8 cellular contexts compared by ENCODE assay signal in the genomic region with DNA sequence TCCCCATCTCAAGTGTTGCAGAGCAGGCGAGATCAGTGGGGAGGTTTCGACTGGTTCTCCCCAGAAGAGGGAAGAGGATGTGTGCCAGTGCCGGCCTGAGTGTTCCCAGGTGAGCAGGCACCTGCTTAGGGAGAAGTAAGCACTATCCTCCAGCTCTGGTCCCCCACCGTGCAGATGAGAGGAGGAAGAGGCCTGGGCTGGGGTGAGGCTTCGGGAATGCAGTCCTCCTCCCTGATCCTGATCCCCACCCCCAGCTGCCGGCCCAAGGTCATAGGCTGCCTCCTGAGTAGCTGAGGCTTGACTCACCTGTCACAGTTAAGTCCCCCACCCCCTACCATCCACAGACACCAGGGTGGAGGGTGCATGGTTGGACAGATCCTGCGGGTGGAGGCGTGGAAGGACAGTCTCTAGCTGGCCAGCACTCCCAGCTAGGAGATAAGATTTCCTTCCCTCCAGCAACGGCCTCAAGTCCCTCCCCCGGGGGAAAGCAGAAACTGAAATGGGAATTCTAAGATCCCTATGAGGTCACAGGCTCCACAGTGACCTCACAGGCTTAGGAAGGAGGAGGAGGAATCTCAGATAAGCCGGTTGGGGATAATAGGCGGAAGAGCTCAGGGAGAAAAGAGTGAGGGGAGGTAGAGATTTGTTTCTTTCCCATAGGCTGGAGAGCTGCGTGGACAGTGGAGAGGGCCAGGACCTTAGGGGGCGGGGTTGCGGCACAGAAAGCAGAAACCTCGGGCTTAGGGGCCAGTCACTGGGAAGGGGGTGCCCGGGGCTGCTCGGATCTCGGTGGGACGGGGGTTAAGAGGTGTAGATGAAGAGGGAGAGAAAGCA. TPM values are rescaled to one million over a fixed set of nuclear protein-coding genes. Genes with fewer than 3 reads are reported as not detected.
DNase-seq lines count a peak whose midpoint lies in the region; ATAC-seq, FAIRE-seq and TF ChIP-seq lines count a peak whose summit lies in the region.

No MANE protein-coding gene starts in this region.

- H3K27ac ChIP-seq in 22Rv1 (peak overlapping the region; percentile 100), RWPE1 (peak overlapping the region; percentile 92), endothelial cell of umbilical vein (ENCODE audit: insufficient read depth, low read depth, low read length) (peak overlapping the region; percentile 65), muscle layer of colon (ENCODE audit: low read depth, low read length) (peak overlapping the region; percentile 86)

- BruUV-seq in endothelial cell of umbilical vein (replicated peaks; lab: Mats Ljungman, UMichigan), result no TSS peak

- H3K27me3 ChIP-seq in endothelial cell of umbilical vein (ENCODE audit: control insufficient read depth in 2 of 2, insufficient read depth in 2 of 2, low read length in 2 of 2) (peaks cover 0 to 3% of the 10 kb centered on the region in 2 experiments), muscle layer of colon (ENCODE audit: control insufficient read depth in 1 of 2, insufficient read depth in 2 of 2, low read length in 2 of 2) (peaks cover 0 to under 1% of the 10 kb centered on the region in 2 donors)

- TF ChIP-seq POLR2A in endothelial cell of umbilical vein (IDR thresholded peaks at IDR 0.05; ENCODE audit: low read depth, low read length), result no peak

- H3K4me3 ChIP-seq in GM08714 (ENCODE audit: low read length) (peak overlapping the region; percentile 84), endothelial cell of umbilical vein (replicated peaks in 1 of 3; ENCODE audit: insufficient read depth in 1 of 3, low read depth in 1 of 3, low read length in 3 of 3) (peak overlapping the region; percentile 86 to 95 (median 93)), muscle layer of colon (ENCODE audit: low read depth in 1 of 2, low read length in 2 of 2) (peak overlapping the region; percentile 85 to 89)

- H3K4me2 ChIP-seq in endothelial cell of umbilical vein (ENCODE audit: insufficient read depth, low read length), result peak overlapping the region; percentile 95

- peak; percentile 72 for FAIRE-seq in endothelial cell of umbilical vein (lab: Jason Lieb, UNC)

- dilution Hi-C loops in endothelial cell of umbilical vein (cut with MboI; ENCODE audit: extremely low pct_ligation_motif_present, low sequenced_read_pairs), result no loop called here

- peak; percentile 78 for DNase-seq in RWPE1 (ENCODE audit: low spot score)
- DNase-seq in endothelial cell of umbilical vein (ENCODE audit: low read depth, low spot score), result peak; percentile 68
- DNase-seq in MV-4-11 (lab: John Stamatoyannopoulos, UW), result no peak
- DNase-seq in activated CD4-positive, CD25-positive, alpha-beta regulatory T cell treated with anti-CD3 and anti-CD28 coated beads, Interleukin-2, amount 50 U/mL, for 72 hours, result no peak

- H3K9me3 ChIP-seq in endothelial cell of umbilical vein (replicated peaks; ENCODE audit: control insufficient read depth, insufficient read depth, low read length), result no peaks in the 10 kb centered on the region
- H3K9me3 ChIP-seq in muscle layer of colon (ENCODE audit: low read length), result no peaks in the 10 kb centered on the region

- H3K36me3 ChIP-seq in endothelial cell of umbilical vein (ENCODE audit: control insufficient read depth in 2 of 2, extremely low read depth in 1 of 2, insufficient read depth in 2 of 2, low read length in 2 of 2), result peaks cover 13 to 21% of the 10 kb centered on the region in 2 experiments
- peaks cover 24% of the 10 kb centered on the region for H3K36me3 ChIP-seq in muscle layer of colon (ENCODE audit: insufficient read depth, low read length)

- no peak overlapping the region for H2AFZ ChIP-seq in endothelial cell of umbilical vein (ENCODE audit: low read depth, low read length)

- no peaks in the 10 kb centered on the region for H3K9me1 ChIP-seq in endothelial cell of umbilical vein (replicated peaks; ENCODE audit: control insufficient read depth, extremely low read depth, insufficient read depth, low read length)

- POLR2A ChIA-PET in RWPE1 (lab: Yijun Ruan, JAX; ENCODE audit: low non-redundant PET) (interaction anchor here (0.5 to 1.4 kb wide), 3 partner anchors 14 to 78 kb away, joined by 3 to 7 read pairs (median 4); a partner anchor contains a TSS), endothelial cell of umbilical vein (lab: Charles Lee) (interaction anchor here (0.6 to 3.6 kb wide), 12 partner anchors 8 to 156 kb away, joined by 3 to 28 read pairs (median 6); a partner anchor contains a TSS)

- peaks cover 29% of the 10 kb centered on the region for H3K79me2 ChIP-seq in endothelial cell of umbilical vein (ENCODE audit: control insufficient read depth, insufficient read depth, low read length)

- intact Hi-C loops in endothelial cell of umbilical vein (cut with micrococcal nuclease), result loop anchor here (2.0 to 10.0 kb wide), 3 partner anchors 46 to 280 kb away; a partner anchor contains a TSS

- TF ChIP-seq CTCF in 22Rv1 (IDR thresholded peaks at IDR 0.05), result no peak
- no peak for TF ChIP-seq CTCF in RWPE1 (conservative IDR thresholded peaks at IDR 0.05; ENCODE audit: low read depth)
- no peak for TF ChIP-seq CTCF in endothelial cell of umbilical vein (IDR thresholded peaks at IDR 0.05; ENCODE audit: extremely low read depth in 1 of 2, insufficient read depth in 1 of 2, low read depth in 1 of 2, low read length in 2 of 2)

- CTCF ChIA-PET in RWPE1 (lab: Yijun Ruan, JAX) (interaction anchor here (0.5 to 1.7 kb wide), 6 partner anchors 19 to 28 kb away, joined by 3 to 9 read pairs (median 4); no protein-coding TSS in a partner anchor), endothelial cell of umbilical vein (lab: Charles Lee) (interaction anchor here (0.8 to 3.3 kb wide), 9 partner anchors 12 to 92 kb away, joined by 3 to 19 read pairs (median 8); a partner anchor contains a TSS)

- H3K9ac ChIP-seq in endothelial cell of umbilical vein (replicated peaks; ENCODE audit: extremely low read depth, insufficient read depth, low read length) (peak overlapping the region; percentile 92), muscle layer of colon (ENCODE audit: low read length) (peak overlapping the region; percentile 65)

- ATAC-seq in HG02623 (IDR thresholded peaks at IDR 0.05; ENCODE audit: unreplicated experiment), result no peak

- H3K4me1 ChIP-seq in endothelial cell of umbilical vein (ENCODE audit: control insufficient read depth, extremely low read depth, insufficient read depth, low read length) (peaks cover 32% of the 10 kb centered on the region), muscle layer of colon (ENCODE audit: insufficient read depth, low read length) (peaks cover 23% of the 10 kb centered on the region)

- H4K20me1 ChIP-seq in endothelial cell of umbilical vein (replicated peaks; ENCODE audit: control insufficient read depth, extremely low read depth, insufficient read depth, low read length), result no peaks in the 10 kb centered on the region

RNA-seq across cellular contexts. Expression of a gene that starts 1.0 kb away (rescaled TPM):
- total RNA-seq in endothelial cell of umbilical vein, result 56.1 and 61.5 TPM in 2 replicates
- 32.1 and 40.6 TPM in 2 replicates for polyA plus RNA-seq in endothelial cell of umbilical vein
- polyA plus RNA-seq in endothelial cell of umbilical vein (2011; cell fraction: cytosol; rRNA removed), result 11.4 and 16.9 TPM in 2 replicates
- polyA plus RNA-seq in endothelial cell of umbilical vein (2011; cell fraction: nucleus; rRNA removed), result 199 and 251 TPM in 2 replicates
- polyA plus RNA-seq in endothelial cell of umbilical vein (2012), result 23.4 and 23.7 TPM in 2 replicates
- 22.1 and 24.7 TPM in 2 replicates for polyA minus RNA-seq in endothelial cell of umbilical vein
- polyA minus RNA-seq in endothelial cell of umbilical vein (2011; cell fraction: cytosol; rRNA and poly(A)+ RNA removed), result 21.6 TPM
- 53.2 and 73.3 TPM in 2 replicates for polyA minus RNA-seq in endothelial cell of umbilical vein (2011; cell fraction: nucleus; rRNA and poly(A)+ RNA removed)

RNA-seq across cellular contexts. Expression of a gene that starts 1.2 kb away (rescaled TPM):
- total RNA-seq in endothelial cell of umbilical vein, result 0.35 and 0.38 TPM in 2 replicates
- polyA plus RNA-seq in endothelial cell of umbilical vein, result 0.16 and 0.37 TPM in 2 replicates
- polyA plus RNA-seq in endothelial cell of umbilical vein (2011; cell fraction: cytosol; rRNA removed), result 0.23 and 0.27 TPM in 2 replicates
- polyA plus RNA-seq in endothelial cell of umbilical vein (2011; cell fraction: nucleus; rRNA removed), result 0.97 and 1.0 TPM in 2 replicates
- polyA plus RNA-seq in endothelial cell of umbilical vein (2012), result 0.11 and 0.30 TPM in 2 replicates
- polyA minus RNA-seq in endothelial cell of umbilical vein, result 0.21 and 1.3 TPM in 2 replicates
- polyA minus RNA-seq in endothelial cell of umbilical vein (2011; cell fraction: cytosol; rRNA and poly(A)+ RNA removed), result not detected
- polyA minus RNA-seq in endothelial cell of umbilical vein (2011; cell fraction: nucleus; rRNA and poly(A)+ RNA removed), result 0.87 TPM in 1 of 2 replicates, not detected in the other

RNA-seq across cellular contexts. Expression of a gene that starts 11.2 kb away (rescaled TPM):
- 2.4 and 3.2 TPM in 2 replicates for total RNA-seq in endothelial cell of umbilical vein
- 3.2 and 5.0 TPM in 2 replicates for polyA plus RNA-seq in endothelial cell of umbilical vein
- polyA plus RNA-seq in endothelial cell of umbilical vein (2011; cell fraction: cytosol; rRNA removed), result 0.30 and 0.32 TPM in 2 replicates
- polyA plus RNA-seq in endothelial cell of umbilical vein (2011; cell fraction: nucleus; rRNA removed), result 8.9 TPM in 2 replicates
- 0.35 and 0.52 TPM in 2 replicates for polyA plus RNA-seq in endothelial cell of umbilical vein (2012)
- 0.66 TPM in 1 of 2 replicates, not detected in the other for polyA minus RNA-seq in endothelial cell of umbilical vein
- not detected for polyA minus RNA-seq in endothelial cell of umbilical vein (2011; cell fraction: cytosol; rRNA and poly(A)+ RNA removed)
- polyA minus RNA-seq in endothelial cell of umbilical vein (2011; cell fraction: nucleus; rRNA and poly(A)+ RNA removed), result 2.1 and 4.6 TPM in 2 replicates

RNA-seq across cellular contexts. Expression of a gene that starts 17.3 kb away (rescaled TPM):
- 4.3 and 4.7 TPM in 2 replicates for total RNA-seq in endothelial cell of umbilical vein
- polyA plus RNA-seq in endothelial cell of umbilical vein, result 1.2 and 2.5 TPM in 2 replicates
- 0.67 and 0.87 TPM in 2 replicates for polyA plus RNA-seq in endothelial cell of umbilical vein (2011; cell fraction: cytosol; rRNA removed)
- polyA plus RNA-seq in endothelial cell of umbilical vein (2011; cell fraction: nucleus; rRNA removed), result 4.4 and 6.5 TPM in 2 replicates
- 4.3 and 5.3 TPM in 2 replicates for polyA plus RNA-seq in endothelial cell of umbilical vein (2012)
- 0.28 TPM in 1 of 2 replicates, not detected in the other for polyA minus RNA-seq in endothelial cell of umbilical vein
- polyA minus RNA-seq in endothelial cell of umbilical vein (2011; cell fraction: cytosol; rRNA and poly(A)+ RNA removed), result not detected
- polyA minus RNA-seq in endothelial cell of umbilical vein (2011; cell fraction: nucleus; rRNA and poly(A)+ RNA removed), result 0.77 and 1.1 TPM in 2 replicates

RNA-seq across cellular contexts. Expression of a gene that starts 27.4 kb away (rescaled TPM):
- total RNA-seq in endothelial cell of umbilical vein, result 24.2 and 24.4 TPM in 2 replicates
- 40.7 and 53.5 TPM in 2 replicates for polyA plus RNA-seq in endothelial cell of umbilical vein
- polyA plus RNA-seq in endothelial cell of umbilical vein (2011; cell fraction: cytosol; rRNA removed), result 17.8 and 18.0 TPM in 2 replicates
- 20.5 and 24.6 TPM in 2 replicates for polyA plus RNA-seq in endothelial cell of umbilical vein (2011; cell fraction: nucleus; rRNA removed)
- polyA plus RNA-seq in endothelial cell of umbilical vein (2012), result 23.3 and 25.8 TPM in 2 replicates
- 14.1 and 17.7 TPM in 2 replicates for polyA minus RNA-seq in endothelial cell of umbilical vein
- polyA minus RNA-seq in endothelial cell of umbilical vein (2011; cell fraction: cytosol; rRNA and poly(A)+ RNA removed), result 4.1 TPM
- 2.4 and 3.6 TPM in 2 replicates for polyA minus RNA-seq in endothelial cell of umbilical vein (2011; cell fraction: nucleus; rRNA and poly(A)+ RNA removed)

Comparison
In these comparisons a context has a peak if more than half of its experiments do, and no peak if none do; other contexts are left out.
1. DNase-seq: peak in RWPE1 (single experiment) and endothelial cell of umbilical vein (single experiment); none in MV-4-11 (single experiment) and activated CD4-positive, CD25-positive, alpha-beta regulatory T cell treated with anti-CD3 and anti-CD28 coated beads, Interleukin-2, amount 50 U/mL, for 72 hours (single experiment).
2. Peak in every context shown above with its lines, with median percentiles within 50 percentile points of each other: H3K27ac ChIP-seq and H3K4me3 ChIP-seq.